In genomic region chr3:14491396-14492190, GRCh38 we compare ENCODE assay signal across 17 cellular contexts. TPM values are rescaled to one million over a fixed set of nuclear protein-coding genes. Genes with fewer than 3 reads are reported as not detected.
"Had no signal": no experiment of that assay in that cellular context is flagged by ENCODE, and none has a peak within 500 bp of the region (broad histone marks: within the 10 kb centered on the region; RNA-seq: fewer than 3 reads in every experiment).

No MANE protein-coding gene starts in this region.

- DNase-seq: activated CD8-positive, alpha-beta T cell treated with anti-CD3 and anti-CD28 coated beads for 36 hours; activated naive CD4-positive, alpha-beta T cell treated with anti-CD3 and anti-CD28 coated beads, Interleukin-2, amount 50 U/mL, for 16 hours; adrenal gland; body of pancreas; central memory CD4-positive, alpha-beta T cell; effector memory CD8-positive, alpha-beta T cell; hypothalamus; naive B cell; occipital lobe; retina; small intestine; T-cell; transverse colon had no signal

- H3K4me1 ChIP-seq: adrenal gland, body of pancreas, transverse colon had no signal

- H3K27me3 ChIP-seq: adrenal gland, body of pancreas, transverse colon had no signal

- FAIRE-seq: small intestine had no signal

- H3K27ac ChIP-seq: adrenal gland, body of pancreas, transverse colon, VCaP had no signal

- H3K36me3 ChIP-seq: transverse colon had no signal

- H3K9me3 ChIP-seq: adrenal gland, body of pancreas, transverse colon had no signal

- H3K4me3 ChIP-seq: adrenal gland, body of pancreas, transverse colon had no signal

- ATAC-seq: activated CD8-positive, alpha-beta T cell treated with anti-CD3 and anti-CD28 coated beads for 36 hours; body of pancreas; effector memory CD8-positive, alpha-beta T cell; stimulated activated memory B cell treated with anti-CD40 and anti-IgM and Interleukin-4, amounts not matched to agents 10 μg/mL and 1 μg/mL and 100 μg/mL, for 72 hours; T-cell had no signal

RNA-seq across cellular contexts. Expression of gene GRIP2, which starts 48.5 kb away (rescaled TPM):
- total RNA-seq: activated CD8-positive, alpha-beta T cell treated with anti-CD3 and anti-CD28 coated beads for 36 hours; epithelial cell of proximal tubule; lung microvascular endothelial cell had no signal
